16 cellular contexts compared by ENCODE assay signal in the genomic region with DNA sequence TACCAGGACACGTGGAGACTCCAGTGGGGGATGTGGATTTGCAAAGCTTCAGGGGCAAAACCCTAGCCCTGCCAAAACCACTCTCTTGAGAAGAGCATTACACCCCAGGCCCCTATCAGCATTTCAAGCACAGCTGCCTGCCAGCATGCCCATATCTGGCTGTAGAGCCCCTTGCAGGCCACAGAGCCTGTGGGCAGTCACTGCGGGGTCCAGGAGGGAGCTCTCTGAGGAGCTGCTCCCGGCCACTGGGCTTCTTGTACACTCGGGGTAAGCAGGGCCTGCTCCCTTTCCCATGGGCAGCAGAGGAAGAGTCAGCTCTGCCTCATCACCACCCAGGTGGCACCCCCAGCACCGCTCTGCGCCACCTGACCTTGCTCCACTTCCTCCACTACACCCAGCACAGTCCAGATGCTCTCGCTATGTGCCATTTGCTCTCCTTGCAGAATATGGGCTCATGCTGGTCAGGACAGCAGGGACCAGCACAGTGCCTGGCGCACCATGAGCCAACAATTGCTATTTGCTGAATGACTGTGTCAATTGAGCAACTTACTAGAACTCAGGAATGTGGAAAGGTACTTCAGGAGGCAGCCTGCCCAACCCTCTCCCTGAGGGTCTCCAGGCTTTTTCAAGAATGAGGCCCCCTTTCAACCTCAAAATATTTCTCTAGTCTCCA.
"Had no signal": no experiment of that assay in that cellular context is flagged by ENCODE, and none has a peak within 500 bp of the region (broad histone marks: within the 10 kb centered on the region; RNA-seq: fewer than 3 reads in every experiment).

No MANE protein-coding gene starts in this region.

- H3K9me3 ChIP-seq: esophagus squamous epithelium, ovary, sigmoid colon, spleen, stomach, thoracic aorta, vagina had no signal

- H3K4me3 ChIP-seq: esophagus squamous epithelium, hepatocyte, ovary, sigmoid colon, spleen, stomach, thoracic aorta, vagina had no signal

- H3K36me3 ChIP-seq: ovary had no signal

- H3K27ac ChIP-seq: esophagus squamous epithelium, hepatocyte, ovary, sigmoid colon, spleen, stomach, thoracic aorta, vagina had no signal

- FAIRE-seq: astrocyte, endometrium had no signal

- H3K4me1 ChIP-seq: esophagus squamous epithelium, sigmoid colon, spleen had no signal

- DNase-seq: activated CD4-positive, alpha-beta T cell treated with anti-CD3 and anti-CD28 coated beads for 48 hours; activated naive CD4-positive, alpha-beta T cell treated with anti-CD3 and anti-CD28 coated beads, Interleukin-2, amount 50 U/mL, for 16 hours; activated T-cell treated with anti-CD3 and anti-CD28 coated beads, Interleukin-2, amount 50 U/mL, for 1 hour; esophagus squamous epithelium; kidney; left ventricle myocardium superior; ovary; sigmoid colon; spleen; stomach; T-helper 2 cell had no signal

- ATAC-seq: left ventricle myocardium superior had no signal

- H3K27me3 ChIP-seq: esophagus squamous epithelium, hepatocyte, ovary, sigmoid colon, spleen, stomach, vagina had no signal
